In genomic region chr11:11267312-11267711, GRCh38 we compare ENCODE assay signal across 15 cellular contexts.
DNase-seq lines count a peak whose midpoint lies in the region; ATAC-seq and TF ChIP-seq lines count a peak whose summit lies in the region.
"Had no signal": no experiment of that assay in that cellular context is flagged by ENCODE, and none has a peak within 500 bp of the region (broad histone marks: within the 10 kb centered on the region; RNA-seq: fewer than 3 reads in every experiment).

No MANE protein-coding gene starts in this region.

- no peaks in the 10 kb centered on the region for H3K79me2 ChIP-seq in osteoblast (ENCODE audit: insufficient read depth, low read length)

- H2AFZ ChIP-seq in neuronal stem cell (ENCODE audit: low read length) (no peak overlapping the region), osteoblast (ENCODE audit: low read length) (no peak overlapping the region)

- no peak overlapping the region for H3K14ac ChIP-seq in neuronal stem cell (ENCODE audit: low read length)

- H3K9me3 ChIP-seq in neuronal stem cell (replicated peaks in 1 of 2; ENCODE audit: control insufficient read depth in 2 of 2, insufficient read depth in 1 of 2, low read depth in 1 of 2, low read length in 2 of 2) (no peaks in the 10 kb centered on the region), osteoblast (ENCODE audit: low read depth, low read length) (no peaks in the 10 kb centered on the region)
- H3K9me3 ChIP-seq: BLaER1 treated with 17β-estradiol and CSF1 and Interleukin-3, amounts not matched to agents 10 nM and 100 nM had no signal

- TF ChIP-seq CTCF in RWPE1 (conservative IDR thresholded peaks at IDR 0.05; ENCODE audit: low read depth) (no peak), endothelial cell (IDR thresholded peaks at IDR 0.05; ENCODE audit: unreplicated experiment) (no peak), osteoblast (IDR thresholded peaks at IDR 0.05; ENCODE audit: extremely low read depth, low read depth, low read length) (no peak)

- H3K27ac Mint-ChIP-seq in activated CD8-positive, alpha-beta memory T cell treated with anti-CD3 and anti-CD28 coated beads, Interleukin-2, amount 10 ng/mL, durations not matched to agents 7 days and 5 days, result no peak overlapping the region
- peak overlapping the region; percentile 70 for H3K27ac Mint-ChIP-seq in endothelial cell (ENCODE audit: unreplicated experiment)
- H3K27ac Mint-ChIP-seq: CD4-positive, alpha-beta T cell had no signal

- H3K4me3 Mint-ChIP-seq in activated CD8-positive, alpha-beta memory T cell treated with anti-CD3 and anti-CD28 coated beads, Interleukin-2, amount 10 ng/mL, durations not matched to agents 7 days and 5 days, result no peak overlapping the region
- no peak overlapping the region for H3K4me3 Mint-ChIP-seq in endothelial cell (ENCODE audit: unreplicated experiment)
- H3K4me3 Mint-ChIP-seq: CD4-positive, alpha-beta T cell had no signal

- ATAC-seq in activated CD8-positive, alpha-beta memory T cell treated with anti-CD3 and anti-CD28 coated beads, Interleukin-2, amount 10 ng/mL, durations not matched to agents 7 days and 5 days, result no peak
- no peak for ATAC-seq in GM21447 (IDR thresholded peaks at IDR 0.05; ENCODE audit: unreplicated experiment)

- H3K79me1 ChIP-seq in neuronal stem cell (ENCODE audit: low read depth, low read length), result no peaks in the 10 kb centered on the region

- H3K27me3 Mint-ChIP-seq in activated CD8-positive, alpha-beta memory T cell treated with anti-CD3 and anti-CD28 coated beads, Interleukin-2, amount 10 ng/mL, durations not matched to agents 7 days and 5 days, result peaks cover 3% of the 10 kb centered on the region
- H3K27me3 Mint-ChIP-seq in endothelial cell (ENCODE audit: unreplicated experiment), result peaks cover 17% of the 10 kb centered on the region
- H3K27me3 Mint-ChIP-seq: CD4-positive, alpha-beta T cell had no signal

- H3K27ac ChIP-seq in RWPE1 (no peak overlapping the region), neuronal stem cell (replicated peaks; ENCODE audit: low read length) (no peak overlapping the region), osteoblast (ENCODE audit: low read depth, low read length) (no peak overlapping the region)
- H3K27ac ChIP-seq: BLaER1 treated with 17β-estradiol and CSF1 and Interleukin-3, amounts not matched to agents 10 nM and 100 nM had no signal

- no peak overlapping the region for H2BK5ac ChIP-seq in neuronal stem cell (ENCODE audit: low read length)

- H3K4me1 ChIP-seq in neuronal stem cell (ENCODE audit: control insufficient read depth in 2 of 2, insufficient read depth in 1 of 2, low read depth in 1 of 2, low read length in 2 of 2) (peaks cover 0 to 1% of the 10 kb centered on the region in 2 donors), osteoblast (ENCODE audit: insufficient read depth, low read length) (no peaks in the 10 kb centered on the region)

- H3K36me3 Mint-ChIP-seq in activated CD8-positive, alpha-beta memory T cell treated with anti-CD3 and anti-CD28 coated beads, Interleukin-2, amount 10 ng/mL, durations not matched to agents 7 days and 5 days, result no peaks in the 10 kb centered on the region
- peaks cover 53% of the 10 kb centered on the region for H3K36me3 Mint-ChIP-seq in endothelial cell (ENCODE audit: low read depth, unreplicated experiment)

- H3K23ac ChIP-seq in neuronal stem cell (ENCODE audit: low read depth, low read length, poor library complexity), result peak overlapping the region; percentile 6

- H2BK12ac ChIP-seq in neuronal stem cell (ENCODE audit: low read length), result no peak overlapping the region

- no peak overlapping the region for H2BK15ac ChIP-seq in neuronal stem cell (ENCODE audit: low read length)

- H3K27me3 ChIP-seq in neuronal stem cell (ENCODE audit: control insufficient read depth in 3 of 3, insufficient read depth in 3 of 3, low read depth in 1 of 3, low read length in 3 of 3) (no peaks in the 10 kb centered on the region), osteoblast (ENCODE audit: insufficient read depth, low read length) (no peaks in the 10 kb centered on the region)
- H3K27me3 ChIP-seq: BLaER1 treated with 17β-estradiol and CSF1 and Interleukin-3, amounts not matched to agents 10 nM and 100 nM had no signal

- H3K36me3 ChIP-seq in neuronal stem cell (replicated peaks in 1 of 2; ENCODE audit: control insufficient read depth in 2 of 2, insufficient read depth in 2 of 2, low read length in 2 of 2), result no peaks in the 10 kb centered on the region
- no peaks in the 10 kb centered on the region for H3K36me3 ChIP-seq in osteoblast (ENCODE audit: insufficient read depth, low read length)
- H3K36me3 ChIP-seq: BLaER1 treated with 17β-estradiol and CSF1 and Interleukin-3, amounts not matched to agents 10 nM and 100 nM had no signal

- peak; percentile 25 for DNase-seq in activated CD8-positive, alpha-beta memory T cell treated with anti-CD3 and anti-CD28 coated beads, Interleukin-2, amount 10 ng/mL, durations not matched to agents 7 days and 5 days
- no peak for DNase-seq in activated CD8-positive, alpha-beta memory T cell treated with anti-CD3 and anti-CD28 coated beads, Interleukin-2, amount 50 U/mL, for 48 hours
- DNase-seq in RWPE1 (ENCODE audit: low spot score) (peak; percentile 30), endothelial cell (ENCODE audit: low spot score) (no peak), neuronal stem cell (ENCODE audit: low spot score) (no peak), CD1c-positive myeloid dendritic cell (ENCODE audit: extremely low spot score) (no peak), osteoblast (ENCODE audit: insufficient read length, low spot score, missing footprints) (no peak)
- DNase-seq: 8988T; ACHN; CD4-positive, alpha-beta T cell; DND-41; GDM1; HCEC 1CT had no signal

- no peak overlapping the region for H3K4me3 ChIP-seq in neuronal stem cell (ENCODE audit: low read length in 2 of 2)
- H3K4me3 ChIP-seq in osteoblast (ENCODE audit: insufficient read depth, low read length), result no peak overlapping the region
- H3K4me3 ChIP-seq: BLaER1 treated with 17β-estradiol and CSF1 and Interleukin-3, amounts not matched to agents 10 nM and 100 nM had no signal

- no peak overlapping the region for H3K18ac ChIP-seq in neuronal stem cell (ENCODE audit: low read length)

- H3K4ac ChIP-seq in neuronal stem cell (ENCODE audit: low read length), result no peak overlapping the region

- H4K8ac ChIP-seq in neuronal stem cell (ENCODE audit: low read depth, low read length), result no peak overlapping the region

- H4K20me1 ChIP-seq in osteoblast (ENCODE audit: insufficient read depth, low read length), result no peaks in the 10 kb centered on the region

- no peak overlapping the region for H2AK5ac ChIP-seq in neuronal stem cell (ENCODE audit: low read depth, low read length)

- no peak overlapping the region for H3K4me2 ChIP-seq in neuronal stem cell (ENCODE audit: insufficient read depth, low read length, poor library complexity, severe bottlenecking)
- no peak overlapping the region for H3K4me2 ChIP-seq in osteoblast (ENCODE audit: insufficient read depth, low read length)
- H3K4me2 ChIP-seq: BLaER1 treated with 17β-estradiol and CSF1 and Interleukin-3, amounts not matched to agents 10 nM and 100 nM had no signal

- CTCF ChIA-PET in activated CD8-positive, alpha-beta memory T cell treated with anti-CD3 and anti-CD28 coated beads, Interleukin-2, amount 10 ng/mL, durations not matched to agents 7 days and 5 days (lab: Charles Lee), result interaction anchor here (1.1 to 2.4 kb wide), 4 partner anchors 208 to 333 kb away, joined by 4 to 9 read pairs (median 8); no protein-coding TSS in a partner anchor
- CTCF ChIA-PET in RWPE1 (lab: Yijun Ruan, JAX), result interaction anchor here (0.7 to 1.0 kb wide), 2 partner anchors 239 to 399 kb away, joined by 3 to 5 read pairs; no protein-coding TSS in a partner anchor

- POLR2A ChIA-PET in RWPE1 (lab: Yijun Ruan, JAX; ENCODE audit: low non-redundant PET), result no interaction called here

- no peaks in the 10 kb centered on the region for H3K9me3 Mint-ChIP-seq in activated CD8-positive, alpha-beta memory T cell treated with anti-CD3 and anti-CD28 coated beads, Interleukin-2, amount 10 ng/mL, durations not matched to agents 7 days and 5 days (ENCODE audit: low read depth)
- no peaks in the 10 kb centered on the region for H3K9me3 Mint-ChIP-seq in endothelial cell (ENCODE audit: unreplicated experiment)
- H3K9me3 Mint-ChIP-seq: CD4-positive, alpha-beta T cell had no signal

- H3K9ac ChIP-seq in neuronal stem cell (ENCODE audit: low read depth, low read length, poor library complexity), result no peak overlapping the region
- H3K9ac ChIP-seq: BLaER1 treated with 17β-estradiol and CSF1 and Interleukin-3, amounts not matched to agents 10 nM and 100 nM had no signal

- H3K4me1 Mint-ChIP-seq in activated CD8-positive, alpha-beta memory T cell treated with anti-CD3 and anti-CD28 coated beads, Interleukin-2, amount 10 ng/mL, durations not matched to agents 7 days and 5 days, result no peaks in the 10 kb centered on the region
- H3K4me1 Mint-ChIP-seq in endothelial cell (ENCODE audit: unreplicated experiment), result peaks cover 45% of the 10 kb centered on the region

- no peak overlapping the region for H2BK120ac ChIP-seq in neuronal stem cell (ENCODE audit: low read depth, low read length)

- no peak overlapping the region for H4K91ac ChIP-seq in neuronal stem cell (ENCODE audit: low read depth, low read length, poor library complexity)

Comparison
In these comparisons a context has a peak if more than half of its experiments do, and no peak if none do; other contexts are left out.
1. DNase-seq: peak in activated CD8-positive, alpha-beta memory T cell treated with anti-CD3 and anti-CD28 coated beads, Interleukin-2, amount 10 ng/mL, durations not matched to agents 7 days and 5 days (single experiment) and RWPE1 (single experiment); none in activated CD8-positive, alpha-beta memory T cell treated with anti-CD3 and anti-CD28 coated beads, Interleukin-2, amount 50 U/mL, for 48 hours (single experiment), endothelial cell (single experiment), neuronal stem cell (single experiment), CD1c-positive myeloid dendritic cell (single experiment) and osteoblast (single experiment).